1 cellular context compared by ENCODE assay signal in genomic region chr10:95228934-95229723, GRCh38.
A peak's percentile ranks its signal among the peaks of the same experiment; 100 is the strongest.
TF ChIP-seq lines count a peak whose summit lies in the region.

No MANE protein-coding gene starts in this region.

TF ChIP-seq in H1, 55 proteins besides CTCF, POLR2A, EP300 and RAD21:
- TF ChIP-seq TBP (IDR thresholded peaks at IDR 0.05; ENCODE audit: low read depth, low read length), result peak; percentile 51; the same call in 1 of the 2 replicates
- TF ChIP-seq TAF1 (IDR thresholded peaks at IDR 0.05; ENCODE audit: low read depth, low read length), result peak; percentile 46; the same call in 1 of the 2 replicates
- 0 out of 2 replicates have a peak, but pooled peaks have one; percentile 29 for TF ChIP-seq POLR2AphosphoS5 (IDR thresholded peaks at IDR 0.05; ENCODE audit: low read depth, low read length)
- TF ChIP-seq, protein P1, sequence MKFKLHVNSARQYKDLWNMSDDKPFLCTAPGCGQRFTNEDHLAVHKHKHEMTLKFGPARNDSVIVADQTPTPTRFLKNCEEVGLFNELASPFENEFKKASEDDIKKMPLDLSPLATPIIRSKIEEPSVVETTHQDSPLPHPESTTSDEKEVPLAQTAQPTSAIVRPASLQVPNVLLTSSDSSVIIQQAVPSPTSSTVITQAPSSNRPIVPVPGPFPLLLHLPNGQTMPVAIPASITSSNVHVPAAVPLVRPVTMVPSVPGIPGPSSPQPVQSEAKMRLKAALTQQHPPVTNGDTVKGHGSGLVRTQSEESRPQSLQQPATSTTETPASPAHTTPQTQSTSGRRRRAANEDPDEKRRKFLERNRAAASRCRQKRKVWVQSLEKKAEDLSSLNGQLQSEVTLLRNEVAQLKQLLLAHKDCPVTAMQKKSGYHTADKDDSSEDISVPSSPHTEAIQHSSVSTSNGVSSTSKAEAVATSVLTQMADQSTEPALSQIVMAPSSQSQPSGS (IDR thresholded peaks at IDR 0.05; ENCODE audit: low read length), result peak; percentile 25; the same call in 1 of the 2 replicates
